Comparison of ENCODE assay signal across 1 cellular context in genomic region chr11:6326303-6326702, GRCh38.
TF ChIP-seq lines count a peak whose summit lies in the region.

No MANE protein-coding gene starts in this region.

TF ChIP-seq in H1, 55 proteins besides CTCF, POLR2A, EP300 and RAD21 (continued from another document):
- no peak for TF ChIP-seq JUN (IDR thresholded peaks at IDR 0.05; ENCODE audit: low read depth, low read length)
- no peak for TF ChIP-seq EZH2 (IDR thresholded peaks at IDR 0.05; ENCODE audit: low read depth, low read length, severe bottlenecking)
